In genomic region chr22:48152916-48153315, GRCh38 we compare ENCODE assay signal across 24 cellular contexts.
"Had no signal": no experiment of that assay in that cellular context is flagged by ENCODE, and none has a peak within 500 bp of the region (broad histone marks: within the 10 kb centered on the region; RNA-seq: fewer than 3 reads in every experiment).

No MANE protein-coding gene starts in this region.

- H3K27me3 ChIP-seq: testis, thyroid gland, tibial artery, tibial nerve, upper lobe of left lung, upper lobe of right lung, uterus, vagina had no signal

- H3K27ac ChIP-seq: stomach, suprapubic skin, testis, thoracic aorta, thyroid gland, tibial artery, tibial nerve, transverse colon, upper lobe of left lung, upper lobe of right lung, uterus, vagina had no signal

- H3K9me3 ChIP-seq: suprapubic skin, testis, thoracic aorta, thyroid gland, tibial artery, tibial nerve, transverse colon, upper lobe of left lung, upper lobe of right lung, uterus, vagina had no signal

- H3K4me3 ChIP-seq: stomach, suprapubic skin, testis, thoracic aorta, thyroid gland, tibial artery, tibial nerve, transverse colon, upper lobe of left lung, upper lobe of right lung, uterus, vagina had no signal

- H3K4me1 ChIP-seq: stomach, thyroid gland, tibial artery, tibial nerve, upper lobe of left lung, upper lobe of right lung, uterus, vagina had no signal

- ATAC-seq: stimulated activated effector memory CD8-positive, alpha-beta T cell treated with anti-CD3 and anti-CD28 coated beads, Interleukin-12 subunit alpha, Interleukin-12 subunit beta, amount 100 ng/mL, for 72 hours; stimulated activated naive CD8-positive, alpha-beta T cell treated with anti-CD3 and anti-CD28 coated beads, Interleukin-15, amount 100 ng/mL, for 72 hours; stimulated activated naive CD8-positive, alpha-beta T cell treated with anti-CD3 and anti-CD28 coated beads, Interleukin-15, Interleukin-2, amounts not matched to agents 100 U/mL and 50 U/mL, for 24 hours; upper lobe of right lung had no signal

- DNase-seq: stimulated activated CD4-positive, alpha-beta T cell treated with anti-CD3 and anti-CD28 coated beads, Interleukin-2, amount 100 ng/mL, for 48 hours; stimulated activated CD4-positive, alpha-beta T cell treated with anti-CD3 and anti-CD28 coated beads, Interleukin-4, amount 100 ng/mL, for 1 hour; stimulated activated CD4-positive, alpha-beta T cell treated with anti-CD3 and anti-CD28 coated beads, Interleukin-4, amount 100 ng/mL, for 24 hours; stimulated activated CD4-positive, alpha-beta T cell treated with anti-CD3 and anti-CD28 coated beads, Interleukin-4, amount 100 ng/mL, for 4 hours; stimulated activated CD8-positive, alpha-beta memory T cell treated with anti-CD3 and anti-CD28 coated beads, Interleukin-4, amount 100 ng/mL, for 48 hours; stimulated activated naive B cell treated with anti-CD40 and anti-IgM and Interleukin-4, amounts not matched to agents 10 μg/mL and 1 μg/mL and 100 μg/mL, for 72 hours; stimulated activated naive CD4-positive, alpha-beta T cell; stimulated activated naive CD4-positive, alpha-beta T cell treated with Interleukin-2 at 50 U/mL for 16 hours; stimulated activated naive CD8-positive, alpha-beta T cell treated with anti-CD3 and anti-CD28 coated beads, Interleukin-15, amount 100 ng/mL, for 72 hours; stimulated activated naive CD8-positive, alpha-beta T cell treated with anti-CD3 and anti-CD28 coated beads, Interleukin-15, Interleukin-2, amounts not matched to agents 100 U/mL and 50 U/mL, for 24 hours; stomach; thyroid gland; transverse colon; trophoblast cell; upper lobe of right lung; uterus had no signal

- H3K36me3 ChIP-seq: stomach, suprapubic skin, thoracic aorta, thyroid gland, tibial artery, tibial nerve, transverse colon, upper lobe of left lung, upper lobe of right lung, uterus, vagina had no signal
